ENCODE assay signal across 25 cellular contexts in genomic region chr10:97134983-97135382, GRCh38. TPM values are rescaled to one million over a fixed set of nuclear protein-coding genes. Genes with fewer than 3 reads are reported as not detected.
"Had no signal": no experiment of that assay in that cellular context is flagged by ENCODE, and none has a peak within 500 bp of the region (broad histone marks: within the 10 kb centered on the region; RNA-seq: fewer than 3 reads in every experiment).

No MANE protein-coding gene starts in this region.

- FAIRE-seq: keratinocyte, small intestine had no signal

- H2AFZ ChIP-seq: hepatocyte had no signal

- H3K79me2 ChIP-seq: hepatocyte had no signal

- H3K27ac ChIP-seq: coronary artery, dorsolateral prefrontal cortex, gastrocnemius medialis, hepatocyte, sigmoid colon, stomach, thyroid gland, upper lobe of right lung had no signal

- H3K4me3 ChIP-seq: coronary artery, dorsolateral prefrontal cortex, gastrocnemius medialis, hepatocyte, sigmoid colon, stomach, thyroid gland, upper lobe of right lung had no signal

- DNase-seq: activated CD4-positive, alpha-beta T cell treated with anti-CD3 and anti-CD28 coated beads for 36 hours; activated CD4-positive, CD25-positive, alpha-beta regulatory T cell; activated CD8-positive, alpha-beta memory T cell treated with anti-CD3 and anti-CD28 coated beads, Interleukin-2, amount 10 ng/mL, durations not matched to agents 7 days and 5 days; activated CD8-positive, alpha-beta T cell treated with anti-CD3 and anti-CD28 coated beads, Interleukin-2, amount 10 ng/mL, durations not matched to agents 7 days and 5 days; activated naive CD4-positive, alpha-beta T cell; activated T-cell treated with anti-CD3 and anti-CD28 coated beads, Interleukin-2, amount 50 U/mL, for 72 hours; dorsolateral prefrontal cortex; effector memory CD4-positive, alpha-beta T cell; erythroblast; gastrocnemius medialis; left colon; naive thymus-derived CD4-positive, alpha-beta T cell; small intestine; stimulated activated CD4-positive, alpha-beta T cell treated with anti-CD3 and anti-CD28 coated beads, Interleukin-1b, Interleukin-23, amount 100 ng/mL, for 48 hours; stimulated activated naive B cell treated with anti-CD40 and anti-IgM and Interleukin-4, amounts not matched to agents 10 μg/mL and 1 μg/mL and 100 μg/mL, for 72 hours; stomach; T-helper 1 cell; thyroid gland; upper lobe of right lung had no signal

- H3K36me3 ChIP-seq: gastrocnemius medialis, sigmoid colon, stomach, thyroid gland, upper lobe of right lung had no signal

- H3K4me1 ChIP-seq: gastrocnemius medialis, stomach, thyroid gland, upper lobe of right lung had no signal

- H3K4me2 ChIP-seq: hepatocyte had no signal

- H3K27me3 ChIP-seq: thyroid gland, upper lobe of right lung had no signal

- H3K9me3 ChIP-seq: gastrocnemius medialis, sigmoid colon, stomach, thyroid gland, upper lobe of right lung had no signal

- ATAC-seq: activated CD4-positive, alpha-beta T cell treated with anti-CD3 and anti-CD28 coated beads for 36 hours; activated CD8-positive, alpha-beta memory T cell treated with anti-CD3 and anti-CD28 coated beads, Interleukin-2, amount 10 ng/mL, durations not matched to agents 7 days and 5 days; activated CD8-positive, alpha-beta T cell treated with anti-CD3 and anti-CD28 coated beads, Interleukin-2, amount 10 ng/mL, durations not matched to agents 7 days and 5 days; activated naive CD4-positive, alpha-beta T cell treated with anti-CD3 and anti-CD28 coated beads, Interleukin-2, amount 50 U/mL, for 72 hours; activated T-cell treated with anti-CD3 and anti-CD28 coated beads, Interleukin-2, amount 50 U/mL, for 72 hours; gastrocnemius medialis; left colon; naive thymus-derived CD4-positive, alpha-beta T cell; stimulated activated naive B cell treated with anti-CD40 and anti-IgM and Interleukin-4, amounts not matched to agents 10 μg/mL and 1 μg/mL and 100 μg/mL, for 72 hours; upper lobe of right lung had no signal

RNA-seq across cellular contexts. Expression of gene SLIT1, which starts 50.8 kb away (rescaled TPM):
- total RNA-seq: osteoblast had no signal
- polyA plus RNA-seq: naive thymus-derived CD4-positive, alpha-beta T cell had no signal
